In genomic region chrX:13734278-13735172, GRCh38 we compare ENCODE assay signal across 1 cellular context.
TF ChIP-seq lines count a peak whose summit lies in the region.

Gene OFD1 (plus strand): TSS chrX:13734748. CDS start chrX:13735072, 324 bp downstream.
Gene TRAPPC2 (minus strand): TSS chrX:13734620. CDS start chrX:13719963, 14,657 bp downstream.

TF ChIP-seq in K562, 482 proteins besides CTCF, POLR2A, EP300 and RAD21 (continued from another document and continues in another):
- TF ChIP-seq VEZF1 (CRISPR knock-in tag; IDR thresholded peaks at IDR 0.05) (peak; percentile 39), CHAMP1 (IDR thresholded peaks at IDR 0.05) (no peak), POLR2B (IDR thresholded peaks at IDR 0.05; ENCODE audit: low read depth, partially characterized antibody) (peak; percentile 80), ZNF253 (CRISPR knock-in tag; conservative IDR thresholded peaks at IDR 0.05) (no peak), MCM2 (IDR thresholded peaks at IDR 0.05; ENCODE audit: low read depth) (no peak), UBTF (IDR thresholded peaks at IDR 0.05; ENCODE audit: borderline replicate concordance in 1 of 2, low read depth in 2 of 2, low read length in 2 of 2) (0 out of 4 replicates have a peak, but pooled peaks have one; percentile 26 to 49), BRD9 (IDR thresholded peaks at IDR 0.05; ENCODE audit: low read depth, partially characterized antibody) (no peak), ARID4B (CRISPR knock-in tag; IDR thresholded peaks at IDR 0.05) (peak; percentile 84), NR0B1 (IDR thresholded peaks at IDR 0.05; ENCODE audit: partially characterized antibody) (no peak), CBX5 (IDR thresholded peaks at IDR 0.05; ENCODE audit: borderline replicate concordance, low read depth) (0 out of 2 replicates have a peak, but pooled peaks have one; percentile 7), ETS1 (conservative IDR thresholded peaks at IDR 0.05; ENCODE audit: control insufficient read depth, low read depth, low read length) (0 out of 2 replicates have a peak, but pooled peaks have one; percentile 25), NFE2 (IDR thresholded peaks at IDR 0.05; ENCODE audit: low read depth) (no peak), HNRNPH1 (optimal IDR thresholded peaks at IDR 0.05; ENCODE audit: low read depth, low read length) (no peak), ZBTB49 (CRISPR knock-in tag; IDR thresholded peaks at IDR 0.05; ENCODE audit: borderline replicate concordance) (no peak), EZH2 (IDR thresholded peaks at IDR 0.05; ENCODE audit: borderline replicate concordance, low read depth, low read length) (no peak), NFATC3 (IDR thresholded peaks at IDR 0.05) (no peak), KAT2B (IDR thresholded peaks at IDR 0.05; ENCODE audit: low read depth, low read length) (no peak), ZNF41 (CRISPR knock-in tag; conservative IDR thresholded peaks at IDR 0.05) (no peak), HMGN3 (IDR thresholded peaks at IDR 0.05; ENCODE audit: borderline replicate concordance, extremely low read depth, insufficient read length, low read depth, low read length) (no peak), NCOA4 (IDR thresholded peaks at IDR 0.05; ENCODE audit: partially characterized antibody) (no peak), SMAD4 (CRISPR knock-in tag; conservative IDR thresholded peaks at IDR 0.05) (peak; percentile 69), ZNF830 (CRISPR knock-in tag; IDR thresholded peaks at IDR 0.05) (no peak), RBM17 (IDR thresholded peaks at IDR 0.05; ENCODE audit: borderline replicate concordance, low read depth, low read length) (no peak), PRMT5 (CRISPR knock-in tag; IDR thresholded peaks at IDR 0.05) (no peak), OTX1 (CRISPR knock-in tag; IDR thresholded peaks at IDR 0.05) (no peak), MBD2 (IDR thresholded peaks at IDR 0.05; ENCODE audit: borderline replicate concordance, low read depth) (0 out of 2 replicates have a peak, but pooled peaks have one; percentile 36), TRIM28 (IDR thresholded peaks at IDR 0.05) (no peak), NR2C1 (IDR thresholded peaks at IDR 0.05) (no peak), NR2C1 (tag; IDR thresholded peaks at IDR 0.05) (no peak), ZNF3 (CRISPR knock-in tag; IDR thresholded peaks at IDR 0.05) (no peak), SNAPC5 (CRISPR knock-in tag; IDR thresholded peaks at IDR 0.05) (no peak), ZFP36 (IDR thresholded peaks at IDR 0.05; ENCODE audit: low read depth, low read length, partially characterized antibody) (peak; percentile 52), ZNF24 (IDR thresholded peaks at IDR 0.05) (no peak), ZNF766 (CRISPR knock-in tag; conservative IDR thresholded peaks at IDR 0.05) (peak; percentile 59; the same call in 1 of the 2 replicates), LEF1 (IDR thresholded peaks at IDR 0.05) (no peak), KAT7 (CRISPR knock-in tag; IDR thresholded peaks at IDR 0.05; ENCODE audit: borderline replicate concordance) (0 out of 2 replicates have a peak, but pooled peaks have one; percentile 15), CREB3L1 (IDR thresholded peaks at IDR 0.05; ENCODE audit: borderline replicate concordance, low read depth) (peak; percentile 93), ZNF76 (CRISPR knock-in tag; IDR thresholded peaks at IDR 0.05; ENCODE audit: borderline replicate concordance) (no peak), BCOR (IDR thresholded peaks at IDR 0.05) (no peak), ATF1 (CRISPR knock-in tag; IDR thresholded peaks at IDR 0.05) (no peak), ATF1 (tag; IDR thresholded peaks at IDR 0.05) (peak; percentile 66), NRF1 (conservative IDR thresholded peaks at IDR 0.05 in 1 of 2, IDR thresholded peaks at IDR 0.05 in 1 of 2) (peak; percentile 88 to 90), ILF3 (IDR thresholded peaks at IDR 0.05; ENCODE audit: borderline replicate concordance) (no peak), ZNF146 (CRISPR knock-in tag; IDR thresholded peaks at IDR 0.05; ENCODE audit: unreplicated experiment) (no peak)
